21 cellular contexts compared by ENCODE assay signal in the genomic region with DNA sequence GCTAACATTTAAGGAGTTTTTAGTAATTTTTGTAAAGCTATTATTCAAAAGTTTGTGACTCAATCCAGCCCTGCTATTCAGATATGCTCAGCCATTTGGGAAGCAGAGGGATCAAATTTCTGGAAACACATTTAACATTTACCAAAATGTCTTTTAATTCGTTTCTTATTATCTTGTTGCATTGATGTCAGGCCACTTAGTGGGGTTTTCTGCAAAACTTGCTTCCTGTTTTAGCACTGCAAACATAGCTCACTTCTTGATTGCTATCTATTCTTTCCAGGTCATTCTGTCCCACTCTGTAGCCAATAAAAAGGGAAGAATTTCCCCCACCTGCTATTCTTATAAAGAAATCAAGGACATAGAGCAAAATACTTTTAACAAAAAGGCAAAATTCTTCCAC.
"Had no signal": no experiment of that assay in that cellular context is flagged by ENCODE, and none has a peak within 500 bp of the region (broad histone marks: within the 10 kb centered on the region; RNA-seq: fewer than 3 reads in every experiment).

No MANE protein-coding gene starts in this region.

- H3K4me3 Mint-ChIP-seq: activated CD4-positive, alpha-beta memory T cell treated with anti-CD3 and anti-CD28 coated beads, Interleukin-2, amount 10 ng/mL, durations not matched to agents 7 days and 5 days; activated T-cell treated with anti-CD3 and anti-CD28 coated beads, Interleukin-2, amount 50 U/mL, for 4 hours; endodermal cell; natural killer cell; type B pancreatic cell; WTC11 had no signal

- H3K27ac Mint-ChIP-seq: endodermal cell, natural killer cell, type B pancreatic cell, WTC11 had no signal

- ATAC-seq: activated T-cell treated with anti-CD3 and anti-CD28 coated beads, Interleukin-2, amount 50 U/mL, for 4 hours; right cardiac atrium; stimulated activated naive CD8-positive, alpha-beta T cell treated with anti-CD3 and anti-CD28 coated beads, Interleukin-15, Interleukin-2, amounts not matched to agents 100 U/mL and 50 U/mL, for 24 hours; WTC11 had no signal

- FAIRE-seq: small intestine had no signal

- H3K4me1 Mint-ChIP-seq: endodermal cell had no signal

- H3K9me3 Mint-ChIP-seq: activated CD4-positive, alpha-beta memory T cell treated with anti-CD3 and anti-CD28 coated beads, Interleukin-2, amount 10 ng/mL, durations not matched to agents 7 days and 5 days; activated T-cell treated with anti-CD3 and anti-CD28 coated beads, Interleukin-2, amount 50 U/mL, for 4 hours; endodermal cell; natural killer cell; type B pancreatic cell; WTC11 had no signal

- H3K9me3 ChIP-seq: adrenal gland, left ventricle myocardium inferior, prostate gland had no signal

- H3K4me1 ChIP-seq: adrenal gland had no signal

- H3K4me3 ChIP-seq: adrenal gland, left ventricle myocardium inferior, prostate gland had no signal

- H3K36me3 Mint-ChIP-seq: natural killer cell, type B pancreatic cell, WTC11 had no signal

- H3K27me3 ChIP-seq: adrenal gland had no signal

- H3K27ac ChIP-seq: adrenal gland, left ventricle myocardium inferior had no signal

- H3K36me3 ChIP-seq: adrenal gland, left ventricle myocardium inferior, prostate gland had no signal

- DNase-seq: activated CD4-positive, alpha-beta memory T cell treated with anti-CD3 and anti-CD28 coated beads, Interleukin-2, amount 10 ng/mL, durations not matched to agents 7 days and 5 days; activated CD4-positive, alpha-beta T cell treated with anti-CD3 and anti-CD28 coated beads for 4 hours; activated effector memory CD4-positive, alpha-beta T cell treated with Interleukin-2 at 50 U/mL for 16 hours; activated naive CD4-positive, alpha-beta T cell treated with anti-CD3 and anti-CD28 coated beads, Interleukin-2, amount 50 U/mL, for 16 hours; activated T-cell treated with anti-CD3 and anti-CD28 coated beads, Interleukin-2, amount 50 U/mL, for 4 hours; adrenal gland; endodermal cell; erythroblast; hippocampal formation; left ventricle myocardium inferior; natural killer cell; nucleus accumbens; right cardiac atrium; small intestine; stimulated activated CD4-positive, alpha-beta T cell treated with anti-CD3 and anti-CD28 coated beads, Interleukin-4, amount 100 ng/mL, for 4 hours; stimulated activated CD8-positive, alpha-beta memory T cell treated with anti-CD3 and anti-CD28 coated beads, Interleukin-4, amount 100 ng/mL, for 48 hours; stimulated activated naive CD8-positive, alpha-beta T cell treated with anti-CD3 and anti-CD28 coated beads, Interleukin-15, Interleukin-2, amounts not matched to agents 100 U/mL and 50 U/mL, for 24 hours; T-helper 9 cell had no signal

- H3K27me3 Mint-ChIP-seq: activated CD4-positive, alpha-beta memory T cell treated with anti-CD3 and anti-CD28 coated beads, Interleukin-2, amount 10 ng/mL, durations not matched to agents 7 days and 5 days had no signal
